1 cellular context compared by ENCODE assay signal in genomic region chr2:54666741-54667639, GRCh38.
TF ChIP-seq lines count a peak whose summit lies in the region.

No MANE protein-coding gene starts in this region.

TF ChIP-seq in HepG2, 621 proteins besides CTCF, POLR2A, EP300 and RAD21 (continued from another document and continues in another):
- no peak for TF ChIP-seq HES4 (CRISPR knock-in tag; IDR thresholded peaks at IDR 0.05; ENCODE audit: borderline replicate concordance)
- no peak for TF ChIP-seq CREB3 (CRISPR knock-in tag; IDR thresholded peaks at IDR 0.05)
- TF ChIP-seq TBP (CRISPR knock-in tag; IDR thresholded peaks at IDR 0.05) = no peak
- no peak for TF ChIP-seq ZFP82 (CRISPR knock-in tag; IDR thresholded peaks at IDR 0.05; ENCODE audit: borderline replicate concordance)
- TF ChIP-seq HNRNPH1 (optimal IDR thresholded peaks at IDR 0.05; ENCODE audit: low read depth, low read length) = no peak
- no peak for TF ChIP-seq ZNF816 (CRISPR knock-in tag; IDR thresholded peaks at IDR 0.05; ENCODE audit: borderline replicate concordance)
- no peak for TF ChIP-seq DMTF1 (CRISPR knock-in tag; IDR thresholded peaks at IDR 0.05)
- TF ChIP-seq ZNF775 (CRISPR knock-in tag; IDR thresholded peaks at IDR 0.05; ENCODE audit: borderline replicate concordance) = no peak
- TF ChIP-seq MAFK (conservative IDR thresholded peaks at IDR 0.05 in 1 of 2, IDR thresholded peaks at IDR 0.05 in 1 of 2; ENCODE audit: low read length in 2 of 2) = no peak
- no peak for TF ChIP-seq ONECUT2 (CRISPR knock-in tag; IDR thresholded peaks at IDR 0.05)
- no peak for TF ChIP-seq ZFP36L2 (CRISPR knock-in tag; IDR thresholded peaks at IDR 0.05)
- TF ChIP-seq PATZ1 (CRISPR knock-in tag; IDR thresholded peaks at IDR 0.05) = peak; percentile 84
- TF ChIP-seq ZNF557 (CRISPR knock-in tag; IDR thresholded peaks at IDR 0.05) = no peak
- TF ChIP-seq DNMT1 (CRISPR knock-in tag; IDR thresholded peaks at IDR 0.05) = no peak
- no peak for TF ChIP-seq ZNF850 (CRISPR knock-in tag; conservative IDR thresholded peaks at IDR 0.05)
- TF ChIP-seq LCORL (IDR thresholded peaks at IDR 0.05) = no peak
- TF ChIP-seq LCORL (CRISPR knock-in tag; IDR thresholded peaks at IDR 0.05) = peak; percentile 54
- no peak for TF ChIP-seq MLLT10 (CRISPR knock-in tag; IDR thresholded peaks at IDR 0.05)
- TF ChIP-seq HMG20B (CRISPR knock-in tag; conservative IDR thresholded peaks at IDR 0.05) = peak; percentile 70; the same call in 1 of the 2 replicates
- no peak for TF ChIP-seq ZNF484 (CRISPR knock-in tag; IDR thresholded peaks at IDR 0.05; ENCODE audit: borderline replicate concordance, low read depth)
- 0 out of 2 replicates have a peak, but pooled peaks have one; percentile 50 for TF ChIP-seq BRF2 (CRISPR knock-in tag; IDR thresholded peaks at IDR 0.05)
- TF ChIP-seq RXRA (CRISPR knock-in tag; IDR thresholded peaks at IDR 0.05) = peak; percentile 93; the same call in 1 of the 2 replicates
- TF ChIP-seq ZNF616 (CRISPR knock-in tag; IDR thresholded peaks at IDR 0.05; ENCODE audit: low read depth) = no peak
- peak; percentile 96 for TF ChIP-seq ISL2 (CRISPR knock-in tag; IDR thresholded peaks at IDR 0.05)
- peak; percentile 36; the same call in 1 of the 2 replicates for TF ChIP-seq PITX1 (CRISPR knock-in tag; IDR thresholded peaks at IDR 0.05)
- TF ChIP-seq THAP9 (CRISPR knock-in tag; IDR thresholded peaks at IDR 0.05; ENCODE audit: borderline replicate concordance) = no peak
- TF ChIP-seq KLF9 (CRISPR knock-in tag; IDR thresholded peaks at IDR 0.05; ENCODE audit: low read depth) = no peak
- no peak for TF ChIP-seq ZNF879 (CRISPR knock-in tag; IDR thresholded peaks at IDR 0.05)
- no peak for TF ChIP-seq NFRKB (IDR thresholded peaks at IDR 0.05)
- TF ChIP-seq PRPF4 (IDR thresholded peaks at IDR 0.05; ENCODE audit: low read depth, low read length, poor library complexity, severe bottlenecking) = no peak
- TF ChIP-seq SIN3B (IDR thresholded peaks at IDR 0.05; ENCODE audit: low read length) = no peak
- TF ChIP-seq FOXA3 (CRISPR knock-in tag; IDR thresholded peaks at IDR 0.05) = peak; percentile 71
- no peak for TF ChIP-seq ZNF629 (CRISPR knock-in tag; conservative IDR thresholded peaks at IDR 0.05)
- TF ChIP-seq ZNF335 (CRISPR knock-in tag; IDR thresholded peaks at IDR 0.05) = 0 out of 2 replicates have a peak, but pooled peaks have one; percentile 59
- TF ChIP-seq CBX5 (CRISPR knock-in tag; IDR thresholded peaks at IDR 0.05; ENCODE audit: borderline replicate concordance) = peak; percentile 58; the same call in 1 of the 2 replicates
- TF ChIP-seq ZSCAN12 (CRISPR knock-in tag; IDR thresholded peaks at IDR 0.05) = no peak
- no peak for TF ChIP-seq ZNF790 (CRISPR knock-in tag; IDR thresholded peaks at IDR 0.05; ENCODE audit: borderline replicate concordance)
- TF ChIP-seq DR1 (CRISPR knock-in tag; IDR thresholded peaks at IDR 0.05) = no peak
- no peak for TF ChIP-seq PBX2 (CRISPR knock-in tag; IDR thresholded peaks at IDR 0.05)
- TF ChIP-seq ZFP36L1 (CRISPR knock-in tag; IDR thresholded peaks at IDR 0.05) = peak; percentile 64; the same call in 1 of the 2 replicates
- TF ChIP-seq SRSF1 (optimal IDR thresholded peaks at IDR 0.05; ENCODE audit: low read depth, low read length) = no peak
- TF ChIP-seq TFE3 (CRISPR knock-in tag; IDR thresholded peaks at IDR 0.05) = peak; percentile 76; the same call in 1 of the 2 replicates
- no peak for TF ChIP-seq ZNF576 (CRISPR knock-in tag; IDR thresholded peaks at IDR 0.05)
- peak; percentile 76; the same call in 1 of the 2 replicates for TF ChIP-seq REPIN1 (CRISPR knock-in tag; IDR thresholded peaks at IDR 0.05; ENCODE audit: borderline replicate concordance, low read depth)
- no peak for TF ChIP-seq ZNF75D (CRISPR knock-in tag; IDR thresholded peaks at IDR 0.05; ENCODE audit: borderline replicate concordance)
- peak; percentile 51; the same call in 1 of the 2 replicates for TF ChIP-seq ZNF646 (CRISPR knock-in tag; IDR thresholded peaks at IDR 0.05)
- TF ChIP-seq NR3C1 (CRISPR knock-in tag; IDR thresholded peaks at IDR 0.05) = no peak
- 0 out of 2 replicates have a peak, but pooled peaks have one; percentile 25 for TF ChIP-seq ZNF501 (CRISPR knock-in tag; IDR thresholded peaks at IDR 0.05)
- TF ChIP-seq TP53 (CRISPR knock-in tag; conservative IDR thresholded peaks at IDR 0.05) = no peak
- TF ChIP-seq ZNF839 (CRISPR knock-in tag; IDR thresholded peaks at IDR 0.05; ENCODE audit: borderline replicate concordance) = no peak
